Comparison of ENCODE assay signal across 8 cellular contexts in the genomic region with DNA sequence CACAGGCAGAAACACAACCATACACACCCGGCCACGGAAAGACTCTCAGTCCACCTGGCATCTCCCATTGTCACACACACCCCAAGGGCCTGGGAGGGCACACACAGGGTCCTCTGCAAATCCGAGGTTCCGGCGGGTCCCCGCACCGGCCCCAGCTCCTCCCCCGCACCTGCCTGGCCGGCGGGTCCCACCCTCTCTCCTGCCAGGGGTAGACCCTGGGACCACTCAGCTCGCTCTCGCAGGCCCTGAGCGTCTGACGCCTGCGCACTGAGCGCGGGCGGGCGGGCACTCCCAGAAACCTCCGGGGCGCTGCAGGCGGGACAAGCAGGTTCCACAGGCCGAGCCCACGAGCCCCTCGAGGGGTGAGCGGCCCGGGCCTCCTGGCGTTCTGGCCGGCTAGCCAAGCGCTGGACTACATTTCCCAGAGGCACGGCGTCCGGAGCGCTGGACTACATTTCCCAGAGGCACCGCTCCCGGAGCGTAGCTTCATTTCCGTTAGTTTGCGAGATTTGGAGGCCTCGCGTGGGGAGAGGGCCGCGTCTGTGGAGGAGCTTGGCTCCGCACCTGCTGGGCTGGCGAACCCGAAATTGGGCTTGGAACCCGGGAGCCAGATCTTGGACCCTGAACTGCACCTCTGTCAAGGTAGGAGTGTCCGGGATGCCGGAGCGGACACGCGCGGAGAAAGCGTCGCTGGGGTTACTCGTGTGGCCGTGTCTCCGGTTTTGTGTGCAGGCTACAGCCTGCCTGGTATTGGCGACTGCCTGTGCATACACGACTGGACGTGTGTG. TPM values are rescaled to one million over a fixed set of nuclear protein-coding genes. Genes with fewer than 3 reads are reported as not detected.
A peak's percentile ranks its signal among the peaks of the same experiment; 100 is the strongest.
DNase-seq lines count a peak whose midpoint lies in the region; ATAC-seq and TF ChIP-seq lines count a peak whose summit lies in the region.

ZNF420 (plus strand) TSS at position 505 of the 788 bp plus-strand sequence. CDS start 10,686 bp downstream, outside the sequence.

- peak; percentile 95 for DNase-seq in GM06990 (ENCODE audit: extremely low read depth, insufficient read length)
- peak; percentile 91 for DNase-seq in NCI-H1092 treated with DMSO at 0.1 percent for 48 hours (lab: John Stamatoyannopoulos, UW)
- DNase-seq in activated naive CD4-positive, alpha-beta T cell treated with anti-CD3 and anti-CD28 coated beads, Interleukin-2, amount 50 U/mL, for 72 hours (ENCODE audit: low spot score in 2 of 2), result peak; percentile 82 to 86
- peak; percentile 90 for DNase-seq in glomerular visceral epithelial cell (ENCODE audit: extremely low spot score)
- peak; percentile 92 for DNase-seq in occipital lobe (lab: John Stamatoyannopoulos, UW)

- peak within 1 kb of the TSS; percentile 88 for H3K27ac ChIP-seq in temporal lobe (ENCODE audit: low read depth, low read length)

- H3K27ac Mint-ChIP-seq in activated naive CD4-positive, alpha-beta T cell treated with anti-CD3 and anti-CD28 coated beads, Interleukin-2, amount 50 U/mL, for 72 hours, result peak within 1 kb of the TSS; percentile 92 to 98

- no peaks in the 10 kb centered on the region for H3K36me3 ChIP-seq in GM06990 (ENCODE audit: control insufficient read depth, insufficient read depth, low read length)

- H3K9me3 Mint-ChIP-seq in activated naive CD4-positive, alpha-beta T cell treated with anti-CD3 and anti-CD28 coated beads, Interleukin-2, amount 50 U/mL, for 72 hours, result peaks cover 10 to 12% of the 10 kb centered on the region in 2 donors

- peak within 1 kb of the TSS; percentile 92 for H3K4me3 ChIP-seq in GM06990 (replicated peaks; ENCODE audit: low read depth, low read length)

- peak; percentile 96 for ATAC-seq in HG02588 (IDR thresholded peaks at IDR 0.05; ENCODE audit: unreplicated experiment)
- peak; percentile 99 for ATAC-seq in SK-N-SH treated with all-trans-retinoic acid at 6 μM for 48 hours
- ATAC-seq in activated naive CD4-positive, alpha-beta T cell treated with anti-CD3 and anti-CD28 coated beads, Interleukin-2, amount 50 U/mL, for 72 hours, result peak; percentile 95 to 97

- no peaks in the 10 kb centered on the region for H3K27me3 ChIP-seq in GM06990 (replicated peaks; ENCODE audit: control insufficient read depth, insufficient read depth, low read length)

- no peak for TF ChIP-seq CTCF in GM06990 (IDR thresholded peaks at IDR 0.05; ENCODE audit: insufficient read depth, low read length, poor library complexity, severe bottlenecking)

- peaks cover 30 to 64% of the 10 kb centered on the region in 2 donors for H3K36me3 Mint-ChIP-seq in activated naive CD4-positive, alpha-beta T cell treated with anti-CD3 and anti-CD28 coated beads, Interleukin-2, amount 50 U/mL, for 72 hours

TF ChIP-seq in SK-N-SH treated with all-trans-retinoic acid at 6 μM for 48 hours, 23 proteins besides CTCF, POLR2A, EP300 and RAD21:
- TF ChIP-seq ZNF70 (CRISPR knock-in tag; IDR thresholded peaks at IDR 0.05), result no peak
- no peak for TF ChIP-seq GLIS3 (CRISPR knock-in tag; IDR thresholded peaks at IDR 0.05)
- TF ChIP-seq CSDC2 (CRISPR knock-in tag; IDR thresholded peaks at IDR 0.05), result no peak
- no peak for TF ChIP-seq CREB5 (CRISPR knock-in tag; IDR thresholded peaks at IDR 0.05; ENCODE audit: low read depth)
- TF ChIP-seq ZNF565 (CRISPR knock-in tag; conservative IDR thresholded peaks at IDR 0.05; ENCODE audit: low read depth), result no peak
- no peak for TF ChIP-seq RARB (CRISPR knock-in tag; IDR thresholded peaks at IDR 0.05)
- TF ChIP-seq ZFP3 (CRISPR knock-in tag; IDR thresholded peaks at IDR 0.05), result no peak
- peak; percentile 63 for TF ChIP-seq TSHZ2 (CRISPR knock-in tag; IDR thresholded peaks at IDR 0.05)
TF ChIP-seq in SK-N-SH treated with all-trans-retinoic acid at 6 μM for 48 hours: peak in this region for 1.

RNA-seq across cellular contexts. Expression of gene ZNF420, which starts in this region (rescaled TPM):
- 10 to 100 TPM in 1 of 2 donors, 1 to 10 TPM in 1; 8.5 to 14.2 TPM for total RNA-seq in activated naive CD4-positive, alpha-beta T cell treated with anti-CD3 and anti-CD28 coated beads, Interleukin-2, amount 50 U/mL, for 72 hours
- total RNA-seq in occipital lobe, result 47.3 TPM
- 31.5 TPM for total RNA-seq in temporal lobe

Comparison
In these comparisons a context has a peak if more than half of its experiments do, and no peak if none do; other contexts are left out.
1. Peak in every context shown above with its lines: DNase-seq, ATAC-seq, H3K4me3 ChIP-seq and H3K27ac ChIP-seq.